In genomic region chr19:15331419-15332310, GRCh38 we compare ENCODE assay signal across 1 cellular context.
TF ChIP-seq lines count a peak whose summit lies in the region.

No MANE protein-coding gene starts in this region.

TF ChIP-seq in GM12878, 131 proteins besides CTCF, POLR2A, EP300 and RAD21 (continued from another document):
- TF ChIP-seq BRCA1 (IDR thresholded peaks at IDR 0.05; ENCODE audit: low read depth, low read length) (no peak), TCF12 (IDR thresholded peaks at IDR 0.05; ENCODE audit: low read depth, low read length) (no peak), ZSCAN29 (IDR thresholded peaks at IDR 0.05) (peak; percentile 98), BMI1 (IDR thresholded peaks at IDR 0.05; ENCODE audit: borderline replicate concordance) (no peak), SIN3A (IDR thresholded peaks at IDR 0.05; ENCODE audit: low read depth, low read length) (no peak), MYC (IDR thresholded peaks at IDR 0.05; ENCODE audit: insufficient read depth, insufficient read length, insufficient replicate concordance, low read length, severe bottlenecking) (no peak), ZNF207 (IDR thresholded peaks at IDR 0.05; ENCODE audit: borderline replicate concordance) (no peak), ZBTB4 (CRISPR knock-in tag; IDR thresholded peaks at IDR 0.05) (no peak), RBBP5 (conservative IDR thresholded peaks at IDR 0.05) (no peak), TAF1 (IDR thresholded peaks at IDR 0.05; ENCODE audit: borderline replicate concordance, low read depth, low read length) (peak; percentile 2; the same call in 1 of the 2 replicates)
- TF ChIP-seq, protein P1, sequence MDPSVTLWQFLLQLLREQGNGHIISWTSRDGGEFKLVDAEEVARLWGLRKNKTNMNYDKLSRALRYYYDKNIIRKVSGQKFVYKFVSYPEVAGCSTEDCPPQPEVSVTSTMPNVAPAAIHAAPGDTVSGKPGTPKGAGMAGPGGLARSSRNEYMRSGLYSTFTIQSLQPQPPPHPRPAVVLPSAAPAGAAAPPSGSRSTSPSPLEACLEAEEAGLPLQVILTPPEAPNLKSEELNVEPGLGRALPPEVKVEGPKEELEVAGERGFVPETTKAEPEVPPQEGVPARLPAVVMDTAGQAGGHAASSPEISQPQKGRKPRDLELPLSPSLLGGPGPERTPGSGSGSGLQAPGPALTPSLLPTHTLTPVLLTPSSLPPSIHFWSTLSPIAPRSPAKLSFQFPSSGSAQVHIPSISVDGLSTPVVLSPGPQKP (IDR thresholded peaks at IDR 0.05; ENCODE audit: low read depth, low read length): no peak
